Comparison of ENCODE assay signal across 27 cellular contexts in the genomic region with DNA sequence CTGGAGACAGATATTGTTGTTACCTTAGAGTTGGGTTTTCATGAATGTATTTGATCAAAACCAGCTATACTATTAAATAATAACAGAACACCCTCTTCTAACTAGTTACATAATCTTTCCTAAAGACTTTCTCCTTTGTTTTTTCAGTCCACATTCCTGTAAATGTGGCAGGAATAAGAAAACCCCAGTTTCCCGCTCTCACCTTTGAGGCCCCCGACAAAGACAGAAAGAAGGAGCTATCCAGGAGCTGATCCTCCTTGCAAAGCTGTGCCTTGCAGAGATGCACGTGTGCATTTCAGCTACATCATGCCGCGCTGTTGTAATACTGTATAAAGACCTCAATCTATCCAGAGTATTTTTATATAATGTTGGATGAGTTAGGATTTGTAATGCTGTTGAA.
"Had no signal": no experiment of that assay in that cellular context is flagged by ENCODE, and none has a peak within 500 bp of the region (broad histone marks: within the 10 kb centered on the region; RNA-seq: fewer than 3 reads in every experiment).

No MANE protein-coding gene starts in this region.

- H3K36me3 Mint-ChIP-seq: mesothelial cell of epicardium had no signal

- H3K27ac Mint-ChIP-seq: dendritic cell treated with granulocyte-macrophage colony-stimulating factor and Interleukin-4, amounts not matched to agents 40 ng/mL and 50 ng/mL, for 4 days; endodermal cell; mesothelial cell of epicardium; naive thymus-derived CD8-positive, alpha-beta T cell had no signal

- DNase-seq: colonic mucosa; cortex of kidney; dorsolateral prefrontal cortex; effector CD4-positive, alpha-beta T cell; effector memory CD4-positive, alpha-beta T cell; endodermal cell; erythroblast; foreskin melanocyte; gastrocnemius medialis; glutamatergic neuron; head of caudate nucleus; heart right ventricle; hippocampal formation; left cardiac atrium; left lung; left ventricle myocardium superior; lower lobe of right lung; mesenchymal stem cell; mucosa of descending colon; naive B cell; naive thymus-derived CD8-positive, alpha-beta T cell had no signal

- H3K4me3 Mint-ChIP-seq: dendritic cell treated with granulocyte-macrophage colony-stimulating factor and Interleukin-4, amounts not matched to agents 40 ng/mL and 50 ng/mL, for 4 days; endodermal cell; mesothelial cell of epicardium; naive B cell; naive thymus-derived CD8-positive, alpha-beta T cell had no signal

- FAIRE-seq: islet of Langerhans, keratinocyte had no signal

- H3K9me3 ChIP-seq: colonic mucosa, gastrocnemius medialis, left lung, lower lobe of right lung, mucosa of descending colon had no signal

- H3K4me3 ChIP-seq: colonic mucosa, dorsolateral prefrontal cortex, gastrocnemius medialis, heart right ventricle, left lung, lower lobe of right lung, mucosa of descending colon had no signal

- H3K27ac ChIP-seq: colonic mucosa, dorsolateral prefrontal cortex, epithelial cell of prostate, gastrocnemius medialis, heart right ventricle, left lung, lower lobe of right lung had no signal

- H3K4me1 ChIP-seq: colonic mucosa, lower lobe of right lung had no signal

- H3K36me3 ChIP-seq: colonic mucosa, heart right ventricle, lower lobe of right lung had no signal

- H3K27me3 ChIP-seq: colonic mucosa, dorsolateral prefrontal cortex, gastrocnemius medialis had no signal

- H3K4me1 Mint-ChIP-seq: endodermal cell, naive B cell had no signal

- ATAC-seq: esophagus mucosa; gastrocnemius medialis; heart right ventricle; left cardiac atrium; left lung; left ventricle myocardium superior; lower lobe of right lung; mucosa of descending colon; naive thymus-derived CD8-positive, alpha-beta T cell had no signal
